ENCODE assay signal across 1 cellular context in genomic region chr3:48661501-48662139, GRCh38.
TF ChIP-seq lines count a peak whose summit lies in the region.

No MANE protein-coding gene starts in this region.

TF ChIP-seq in IMR-90, 13 proteins besides CTCF, POLR2A, EP300 and RAD21:
- TF ChIP-seq MXI1 (IDR thresholded peaks at IDR 0.05; ENCODE audit: borderline replicate concordance, low read depth, low read length) (peak; percentile 98), MAFK (IDR thresholded peaks at IDR 0.05; ENCODE audit: low read depth, low read length) (no peak), RCOR1 (IDR thresholded peaks at IDR 0.05; ENCODE audit: insufficient replicate concordance, low read length) (peak; percentile 98)
